26 cellular contexts compared by ENCODE assay signal in the genomic region with DNA sequence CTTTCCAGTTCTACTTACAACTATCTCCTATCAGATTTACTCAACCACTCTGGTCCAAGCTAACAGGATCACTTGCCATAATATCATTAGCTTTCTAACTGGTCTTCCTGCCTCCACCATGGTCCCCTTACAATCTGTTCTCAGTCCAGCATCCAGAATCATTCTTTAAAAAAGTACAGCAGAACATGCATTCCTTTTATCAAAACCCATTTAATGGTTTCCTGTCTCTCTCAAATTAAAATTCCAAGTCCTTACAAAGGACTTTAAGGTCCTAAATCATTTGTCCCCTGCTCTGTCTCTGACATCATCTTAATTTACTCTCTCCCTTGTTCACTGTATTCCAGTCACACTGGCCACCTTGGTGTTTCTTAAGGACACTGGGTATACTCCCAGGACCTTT.
"Had no signal": no experiment of that assay in that cellular context is flagged by ENCODE, and none has a peak within 500 bp of the region (broad histone marks: within the 10 kb centered on the region; RNA-seq: fewer than 3 reads in every experiment).

No MANE protein-coding gene starts in this region.

- H3K4me2 ChIP-seq: hepatocyte had no signal

- H3K27ac ChIP-seq: colonic mucosa, coronary artery, dorsolateral prefrontal cortex, epithelial cell of prostate, esophagus muscularis mucosa, foreskin keratinocyte, gastrocnemius medialis, gastroesophageal sphincter, heart left ventricle, heart right ventricle, hepatocyte had no signal

- H3K4me3 ChIP-seq: colonic mucosa, coronary artery, dorsolateral prefrontal cortex, esophagus muscularis mucosa, gastrocnemius medialis, gastroesophageal sphincter, heart left ventricle, heart right ventricle, hepatocyte had no signal

- H3K9me3 Mint-ChIP-seq: dendritic cell treated with granulocyte-macrophage colony-stimulating factor and Interleukin-4, amounts not matched to agents 40 ng/mL and 50 ng/mL, for 4 days; effector memory CD8-positive, alpha-beta T cell had no signal

- H3K4me1 ChIP-seq: colonic mucosa, esophagus muscularis mucosa, foreskin keratinocyte, gastrocnemius medialis, gastroesophageal sphincter, heart left ventricle, heart right ventricle had no signal

- H2AFZ ChIP-seq: hepatocyte had no signal

- H3K79me2 ChIP-seq: hepatocyte had no signal

- H3K4me1 Mint-ChIP-seq: endodermal cell had no signal

- H3K27ac Mint-ChIP-seq: dendritic cell treated with granulocyte-macrophage colony-stimulating factor and Interleukin-4, amounts not matched to agents 40 ng/mL and 50 ng/mL, for 4 days; effector memory CD8-positive, alpha-beta T cell; endodermal cell had no signal

- H3K4me3 Mint-ChIP-seq: dendritic cell treated with granulocyte-macrophage colony-stimulating factor and Interleukin-4, amounts not matched to agents 40 ng/mL and 50 ng/mL, for 4 days; effector memory CD8-positive, alpha-beta T cell; endodermal cell had no signal

- ATAC-seq: effector memory CD8-positive, alpha-beta T cell; esophagus mucosa; foreskin keratinocyte; gastrocnemius medialis; gastroesophageal sphincter; heart left ventricle; heart right ventricle had no signal

- DNase-seq: colonic mucosa; cortex of kidney; dermis blood vessel endothelial cell; dorsolateral prefrontal cortex; effector CD4-positive, alpha-beta T cell; effector CD8-positive, alpha-beta T cell; effector memory CD4-positive, alpha-beta T cell; effector memory CD8-positive, alpha-beta T cell; endodermal cell; erythroblast; foreskin fibroblast; foreskin keratinocyte; foreskin melanocyte; gastrocnemius medialis; glutamatergic neuron; head of caudate nucleus; heart left ventricle; heart right ventricle; hippocampal formation had no signal

- H3K36me3 ChIP-seq: colonic mucosa, esophagus muscularis mucosa, gastrocnemius medialis, heart left ventricle, heart right ventricle had no signal

- H3K9me3 ChIP-seq: colonic mucosa, esophagus muscularis mucosa, gastrocnemius medialis had no signal

- H3K27me3 ChIP-seq: colonic mucosa, dorsolateral prefrontal cortex, esophagus muscularis mucosa, foreskin keratinocyte, gastrocnemius medialis, gastroesophageal sphincter, heart left ventricle, heart right ventricle, hepatocyte had no signal

- H3K27me3 Mint-ChIP-seq: dendritic cell treated with granulocyte-macrophage colony-stimulating factor and Interleukin-4, amounts not matched to agents 40 ng/mL and 50 ng/mL, for 4 days; effector memory CD8-positive, alpha-beta T cell had no signal
